In the genomic region with DNA sequence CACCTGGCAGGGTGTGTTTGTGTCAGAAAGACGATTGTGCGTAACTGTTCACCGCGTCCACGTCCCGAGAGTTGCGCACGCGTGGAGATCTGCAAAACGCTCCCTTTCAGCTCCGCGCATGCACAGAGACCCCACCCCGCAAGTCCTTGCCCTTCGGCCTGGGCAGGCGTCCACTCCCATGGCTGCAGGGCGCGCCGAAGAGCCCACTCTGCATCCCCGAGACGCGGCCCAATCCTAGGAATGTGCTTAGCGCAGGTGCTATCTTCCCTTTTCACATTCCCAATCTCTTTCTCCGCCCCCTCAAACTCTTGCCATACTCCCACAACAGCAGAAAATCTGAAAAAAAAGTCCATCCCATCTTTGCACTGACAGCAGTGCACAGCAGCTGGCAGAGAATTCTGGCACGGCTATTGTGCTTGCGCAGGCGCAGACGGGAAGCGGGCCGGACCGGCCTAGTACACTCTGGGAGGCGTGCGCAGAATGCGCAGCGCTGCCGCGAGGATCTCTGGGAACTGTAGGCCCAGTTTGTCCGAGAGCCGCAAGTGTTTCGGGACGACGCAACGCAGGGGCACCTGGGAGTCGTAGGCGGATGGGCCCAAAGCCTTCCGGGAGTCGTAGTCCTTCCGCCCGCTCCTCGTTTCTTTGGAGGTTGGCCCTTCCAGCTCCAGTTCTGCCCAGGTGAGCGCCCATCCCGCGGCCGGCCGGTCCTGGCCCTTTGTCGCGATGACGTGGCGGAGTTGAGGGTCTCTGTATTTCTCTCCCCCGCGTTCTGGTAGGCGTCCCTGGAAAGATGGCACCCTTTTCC, we compare ENCODE assay signal across 8 cellular contexts. TPM values are rescaled to one million over a fixed set of nuclear protein-coding genes. Genes with fewer than 3 reads are reported as not detected.
DNase-seq lines count a peak whose midpoint lies in the region; ATAC-seq and TF ChIP-seq lines count a peak whose summit lies in the region.

No MANE protein-coding gene starts in this region.

- H3K9ac ChIP-seq in mammary epithelial cell (ENCODE audit: insufficient read depth, low read length): no peak overlapping the region
- H3K9ac ChIP-seq in skeletal muscle satellite cell (ENCODE audit: low read depth, low read length): peak overlapping the region; percentile 83

- ATAC-seq in GM18867 (IDR thresholded peaks at IDR 0.05; ENCODE audit: unreplicated experiment) (peak; percentile 96), HG03097 (IDR thresholded peaks at IDR 0.05; ENCODE audit: low FRiP score, unreplicated experiment) (peak; percentile 95)

- 2% methylated on average over 41 of the region's 61 CpGs for WGBS in mammary epithelial cell (ENCODE audit: low coverage, missing lambda C conversion rate)

- peak overlapping the region; percentile 40 to 70 (median 68) for H3K4me3 ChIP-seq in mammary epithelial cell (replicated peaks in 1 of 3; ENCODE audit: insufficient read depth in 1 of 3, low read depth in 2 of 3, low read length in 3 of 3)
- H3K4me3 ChIP-seq in iPS-18c (ENCODE audit: insufficient read depth, low read depth, low read length): peak overlapping the region; percentile 78
- H3K4me3 ChIP-seq in skeletal muscle satellite cell (ENCODE audit: low read length): peak overlapping the region; percentile 90

- H3K79me2 ChIP-seq in mammary epithelial cell (ENCODE audit: insufficient read depth, low read length): no peaks in the 10 kb centered on the region

- H3K4me2 ChIP-seq in mammary epithelial cell (ENCODE audit: insufficient read depth, low read depth, low read length) (peak overlapping the region; percentile 96), skeletal muscle satellite cell (ENCODE audit: low read length) (peak overlapping the region; percentile 90)

- peak overlapping the region; percentile 97 for H2AFZ ChIP-seq in mammary epithelial cell (ENCODE audit: low read depth, low read length)

- no peaks in the 10 kb centered on the region for H3K27me3 ChIP-seq in mammary epithelial cell (ENCODE audit: insufficient read depth, low read length)
- H3K27me3 ChIP-seq in skeletal muscle satellite cell (ENCODE audit: control insufficient read depth, insufficient read depth, low read length): no peaks in the 10 kb centered on the region

- no TSS peak for BruUV-seq in mammary epithelial cell (replicated peaks; lab: Mats Ljungman, UMichigan)

- no peaks in the 10 kb centered on the region for H4K20me1 ChIP-seq in mammary epithelial cell (ENCODE audit: insufficient read depth, low read length)

- in situ Hi-C loops in mammary epithelial cell (cut with MboI; ENCODE audit: low sequenced_read_pairs in 2 of 2): no loop called here

- H3K9me3 ChIP-seq in mammary epithelial cell (replicated peaks; ENCODE audit: insufficient read depth, low read length) (no peaks in the 10 kb centered on the region), iPS-18c (ENCODE audit: control insufficient read depth, insufficient read depth, low read length) (no peaks in the 10 kb centered on the region), skeletal muscle satellite cell (replicated peaks; ENCODE audit: low read length) (no peaks in the 10 kb centered on the region)

- CTCF ChIA-PET in mammary epithelial cell (lab: Charles Lee; ENCODE audit: low non-redundant PET): interaction anchor here (0.6 kb wide), 1 partner anchor 14 kb away, joined by 3 read pairs; no protein-coding TSS in a partner anchor

- peak; percentile 74 for DNase-seq in 8988T
- peak; percentile 94 for DNase-seq in NCI-H2171 (lab: John Stamatoyannopoulos, UW)
- DNase-seq in mammary epithelial cell: peak; percentile 95

- H3K27ac ChIP-seq in VCaP (peak overlapping the region; percentile 86), mammary epithelial cell (ENCODE audit: insufficient read depth, low read depth, low read length) (no peak overlapping the region)

- H3K36me3 ChIP-seq in mammary epithelial cell (ENCODE audit: insufficient read depth, low read length): no peaks in the 10 kb centered on the region
- no peaks in the 10 kb centered on the region for H3K36me3 ChIP-seq in skeletal muscle satellite cell (ENCODE audit: insufficient read depth, low read length)

- peaks cover 3% of the 10 kb centered on the region for H3K4me1 ChIP-seq in mammary epithelial cell (ENCODE audit: insufficient read depth, low read length)
- peaks cover 5% of the 10 kb centered on the region for H3K4me1 ChIP-seq in skeletal muscle satellite cell (ENCODE audit: control insufficient read depth, insufficient read depth, low read length)

- TF ChIP-seq CTCF in VCaP (conservative IDR thresholded peaks at IDR 0.05): no peak
- TF ChIP-seq CTCF in mammary epithelial cell (conservative IDR thresholded peaks at IDR 0.05 in 1 of 2, IDR thresholded peaks at IDR 0.05 in 1 of 2; ENCODE audit: extremely low read depth in 1 of 2, insufficient read depth in 1 of 2, low read depth in 1 of 2, low read length in 2 of 2): no peak

- intact Hi-C loops in mammary epithelial cell (cut with micrococcal nuclease): loop anchor here (1.0 to 5.0 kb wide), 2 partner anchors 23 to 63 kb away; partner anchors contain the start of gene ZNF175

- dilution Hi-C loops in mammary epithelial cell (cut with HindIII; ENCODE audit: low sequenced_read_pairs): no loop called here

RNA-seq across cellular contexts. Expression of gene ZNF175, which starts 23.1 kb away (rescaled TPM):
- 1 to 10 TPM; 4.8 to 6.9 TPM for total RNA-seq in mammary epithelial cell
- polyA plus RNA-seq in mammary epithelial cell: 1.8 TPM
- 8.4 TPM for polyA minus RNA-seq in mammary epithelial cell
- 4.6 TPM in 2 replicates for total RNA-seq in skeletal muscle satellite cell (2012; rRNA removed)

RNA-seq across cellular contexts. Expression of gene SIGLEC5, which starts 36.0 kb away (rescaled TPM):
- not detected for total RNA-seq in mammary epithelial cell
- polyA plus RNA-seq in mammary epithelial cell: not detected
- not detected for polyA minus RNA-seq in mammary epithelial cell
- total RNA-seq in skeletal muscle satellite cell (2012; rRNA removed): 0.22 TPM in 1 of 2 replicates, not detected in the other

RNA-seq across cellular contexts. Expression of gene SIGLEC14, which starts 52.5 kb away (rescaled TPM):
- not detected for total RNA-seq in mammary epithelial cell
- polyA plus RNA-seq in mammary epithelial cell: 0.03 TPM
- polyA minus RNA-seq in mammary epithelial cell: not detected
- total RNA-seq in skeletal muscle satellite cell (2012; rRNA removed): not detected in 2 replicates
